1 cellular context compared by ENCODE assay signal in genomic region chr2:43611987-43612894, GRCh38.
TF ChIP-seq lines count a peak whose summit lies in the region.

No MANE protein-coding gene starts in this region.

TF ChIP-seq in GM23338, 12 proteins besides CTCF, POLR2A, EP300 and RAD21 (continued from another document):
- TF ChIP-seq REST (IDR thresholded peaks at IDR 0.05; ENCODE audit: unreplicated experiment) (no peak), ETS1 (IDR thresholded peaks at IDR 0.05) (no peak), ZNF331 (CRISPR knock-in tag; IDR thresholded peaks at IDR 0.05; ENCODE audit: low read depth) (no peak)
